Comparison of ENCODE assay signal across 7 cellular contexts in the genomic region with DNA sequence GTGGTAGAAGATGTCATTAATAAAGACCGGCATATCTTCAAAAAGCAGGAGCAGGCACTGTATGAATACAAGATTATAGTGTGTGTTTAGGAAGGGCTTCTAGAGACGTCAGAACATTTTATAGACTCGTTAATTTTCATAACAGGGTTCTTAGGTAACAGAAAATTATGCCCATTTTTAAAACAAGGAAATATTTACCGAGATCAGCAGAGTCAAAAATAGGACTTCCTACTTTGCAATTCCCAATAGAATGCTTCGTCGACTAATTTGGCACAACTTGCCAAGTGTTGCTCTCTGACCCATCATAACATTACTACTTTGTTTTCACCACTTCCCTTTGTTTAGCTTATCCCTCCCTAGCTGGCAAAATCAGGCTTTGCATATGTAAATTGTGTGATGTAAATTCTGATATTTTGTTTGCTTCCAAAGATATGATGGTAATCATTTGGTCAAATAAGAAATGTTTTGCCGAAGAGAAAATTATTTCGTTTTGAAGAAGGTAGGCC. TPM values are rescaled to one million over a fixed set of nuclear protein-coding genes. Genes with fewer than 3 reads are reported as not detected.
DNase-seq lines count a peak whose midpoint lies in the region; TF ChIP-seq lines count a peak whose summit lies in the region.

No MANE protein-coding gene starts in this region.

- H3K36me3 ChIP-seq in Peyer's patch: no peaks in the 10 kb centered on the region

- no peak for TF ChIP-seq POLR2A in Peyer's patch (IDR thresholded peaks at IDR 0.05)

- no peaks in the 10 kb centered on the region for H3K9me3 ChIP-seq in Peyer's patch

- no peaks in the 10 kb centered on the region for H3K27me3 ChIP-seq in Peyer's patch

- no peaks in the 10 kb centered on the region for H3K36me3 Mint-ChIP-seq in nephron (ENCODE audit: low read depth)

- TF ChIP-seq CTCF in GM20000 (IDR thresholded peaks at IDR 0.05; ENCODE audit: extremely low read depth, missing control alignments) (no peak), Peyer's patch (IDR thresholded peaks at IDR 0.05) (peak in 1 of 6 experiments; percentile 11), epithelial cell of esophagus (IDR thresholded peaks at IDR 0.05; ENCODE audit: insufficient read depth, low read depth, low read length, missing control alignments) (no peak), nephron (IDR thresholded peaks at IDR 0.05; ENCODE audit: unreplicated experiment in 3 of 3) (no peak)

- H3K9me3 Mint-ChIP-seq in nephron: peaks cover 4% of the 10 kb centered on the region

- DNase-seq in GM20000 (ENCODE audit: low spot score): peak; percentile 45
- DNase-seq in Peyer's patch: no peak
- no peak for DNase-seq in epithelial cell of esophagus (ENCODE audit: low read depth)
- DNase-seq in HuH-7 (ENCODE audit: low spot score): no peak
- no peak for DNase-seq in NCI-H2196 (lab: John Stamatoyannopoulos, UW; ENCODE audit: unreplicated experiment)
- no peak for DNase-seq in DMS153 (lab: John Stamatoyannopoulos, UW)

- H3K4me3 ChIP-seq in Peyer's patch (peak overlapping the region; percentile 75 to 95 (median 82)), epithelial cell of esophagus (ENCODE audit: low read length) (peak overlapping the region; percentile 54)

- peak overlapping the region; percentile 98 to 99 (median 98) for H3K27ac Mint-ChIP-seq in nephron

- peak overlapping the region; percentile 84 to 98 (median 96) for H3K27ac ChIP-seq in Peyer's patch

- peaks cover 29% of the 10 kb centered on the region for H3K4me1 Mint-ChIP-seq in nephron

- H3K4me1 ChIP-seq in Peyer's patch: peaks cover 0 to 13% (median 0%) of the 10 kb centered on the region in 4 donors

- peak overlapping the region; percentile 91 to 99 (median 97) for H3K4me3 Mint-ChIP-seq in nephron

- H3K27me3 Mint-ChIP-seq in nephron (ENCODE audit: low read depth): no peaks in the 10 kb centered on the region

RNA-seq across cellular contexts. Expression of a gene that starts 0.9 kb away (rescaled TPM):
- 10 to 100 TPM; 26.2 to 49.5 (median 31.3) TPM for total RNA-seq in Peyer's patch
